ENCODE assay signal across 13 cellular contexts in genomic region chr21:45262616-45263015, GRCh38. TPM values are rescaled to one million over a fixed set of nuclear protein-coding genes. Genes with fewer than 3 reads are reported as not detected.
A peak's percentile ranks its signal among the peaks of the same experiment; 100 is the strongest.
DNase-seq lines count a peak whose midpoint lies in the region; ATAC-seq and TF ChIP-seq lines count a peak whose summit lies in the region.
"Had no signal": no experiment of that assay in that cellular context is flagged by ENCODE, and none has a peak within 500 bp of the region (broad histone marks: within the 10 kb centered on the region; RNA-seq: fewer than 3 reads in every experiment).

No MANE protein-coding gene starts in this region.

- POLR2A ChIA-PET in SK-N-SH (lab: Yijun Ruan, JAX) = interaction anchor here (0.6 kb wide), 1 partner anchor 114 kb away, joined by 4 read pairs; no protein-coding TSS in a partner anchor
- POLR2A ChIA-PET in CD4-positive, alpha-beta memory T cell (lab: Charles Lee; ENCODE audit: partially characterized antibody) = no interaction called here
- POLR2A ChIA-PET in GM10248 (lab: Yijun Ruan, JAX) = no interaction called here

- no peaks in the 10 kb centered on the region for H3K9me2 ChIP-seq in SK-N-SH

- no peak for TF ChIP-seq EP300 in SK-N-SH (IDR thresholded peaks at IDR 0.05; ENCODE audit: borderline replicate concordance in 1 of 2, low read depth in 1 of 2, low read length in 1 of 2)

- no peak overlapping the region for H3K9ac ChIP-seq in SK-N-SH

- H3K27ac Mint-ChIP-seq in CD4-positive, alpha-beta memory T cell = peak overlapping the region in 1 of 7 donors; percentile 56

- H3K4me1 ChIP-seq in SK-N-SH (ENCODE audit: control insufficient read depth in 1 of 2, insufficient read depth in 2 of 2, low read depth in 1 of 2, low read length in 1 of 2) (peaks cover 0 to 18% of the 10 kb centered on the region in 2 experiments; a peak in 1 of 4 replicates), spleen (peaks cover 0 to 16% (median 6%) of the 10 kb centered on the region in 6 donors)
- peaks cover 21% of the 10 kb centered on the region for H3K4me1 ChIP-seq in CD4-positive, alpha-beta memory T cell (ENCODE audit: insufficient read depth, low read length)

- peak; percentile 10 for DNase-seq in SK-N-SH
- DNase-seq in NCI-H2029 treated with DMSO at 0.1 percent for 48 hours (lab: John Stamatoyannopoulos, UW) = peak; percentile 35
- peak; percentile 44 for DNase-seq in fibroblast of gingiva (ENCODE audit: low read depth)
- DNase-seq in spleen = peak; percentile 70
- no peak for DNase-seq in CD4-positive, alpha-beta memory T cell
- no peak for DNase-seq in GM10248 (ENCODE audit: extremely low spot score)
- DNase-seq: NCI-H345 had no signal

- H3K27me3 Mint-ChIP-seq in CD4-positive, alpha-beta memory T cell = peaks cover 0 to 2% of the 10 kb centered on the region in 2 donors
- H3K27me3 Mint-ChIP-seq: activated naive CD4-positive, alpha-beta T cell treated with anti-CD3 and anti-CD28 coated beads, Interleukin-2, amount 50 U/mL, for 24 hours had no signal

- H3K4me3 ChIP-seq in SK-N-SH (ENCODE audit: low read depth in 2 of 2, low read length in 1 of 2) (no peak overlapping the region), spleen (no peak overlapping the region)
- H3K4me3 ChIP-seq in CD4-positive, alpha-beta memory T cell (ENCODE audit: low read length in 2 of 2) = no peak overlapping the region
- H3K4me3 ChIP-seq: SK-N-MC, upper lobe of left lung had no signal

- no peak for TF ChIP-seq POLR2A in spleen (IDR thresholded peaks at IDR 0.05)

- H3K36me3 Mint-ChIP-seq in CD4-positive, alpha-beta memory T cell = peaks cover 12 to 29% of the 10 kb centered on the region in 2 donors

- H3K4me3 Mint-ChIP-seq in CD4-positive, alpha-beta memory T cell = no peak overlapping the region
- H3K4me3 Mint-ChIP-seq: activated naive CD4-positive, alpha-beta T cell treated with anti-CD3 and anti-CD28 coated beads, Interleukin-2, amount 50 U/mL, for 24 hours had no signal

- TF ChIP-seq CTCF in SK-N-SH (IDR thresholded peaks at IDR 0.05) = no peak
- no peak for TF ChIP-seq CTCF in spleen (IDR thresholded peaks at IDR 0.05 in 8 of 11, conservative IDR thresholded peaks at IDR 0.05 in 3 of 11)
- TF ChIP-seq CTCF in GM10248 (IDR thresholded peaks at IDR 0.05; ENCODE audit: control extremely low read depth, extremely low read depth, low read depth, missing control alignments) = no peak

- peaks cover 0 to 3% (median 0%) of the 10 kb centered on the region in 8 donors for H3K9me3 Mint-ChIP-seq in CD4-positive, alpha-beta memory T cell
- H3K9me3 Mint-ChIP-seq: activated naive CD4-positive, alpha-beta T cell treated with anti-CD3 and anti-CD28 coated beads, Interleukin-2, amount 50 U/mL, for 24 hours; CD8-positive, alpha-beta memory T cell had no signal

- no peak overlapping the region for H2AFZ ChIP-seq in SK-N-SH (ENCODE audit: low read depth)

- peaks cover 0 to 46% of the 10 kb centered on the region in 2 experiments for H3K36me3 ChIP-seq in SK-N-SH (replicated peaks in 1 of 2; ENCODE audit: control insufficient read depth in 1 of 2, insufficient read depth in 2 of 2, low read length in 1 of 2)
- peaks cover 0 to 59% (median 42%) of the 10 kb centered on the region in 6 donors for H3K36me3 ChIP-seq in spleen
- peaks cover 30% of the 10 kb centered on the region for H3K36me3 ChIP-seq in CD4-positive, alpha-beta memory T cell (ENCODE audit: insufficient read depth, low read length)

- WGBS in SK-N-SH (ENCODE audit: low lambda C conversion rate) = 95% methylated on average over 11 of the region's 11 CpGs
- WGBS in spleen, 5 donors = 84 to 93% (median 89%) methylated on average over 11 of the region's 11 CpGs

- CTCF ChIA-PET in SK-N-SH (lab: Yijun Ruan, JAX) (interaction anchor here (0.8 to 2.2 kb wide), 3 partner anchors 46 to 124 kb away, joined by 3 to 11 read pairs (median 4); no protein-coding TSS in a partner anchor), GM10248 (lab: Yijun Ruan, JAX) (interaction anchor here (1.2 kb wide), 1 partner anchor 15 kb away, joined by 3 read pairs; no protein-coding TSS in a partner anchor)
- CTCF ChIA-PET in CD4-positive, alpha-beta memory T cell (lab: Charles Lee; ENCODE audit: partially characterized antibody) = no interaction called here

- no peaks in the 10 kb centered on the region for H3K79me2 ChIP-seq in SK-N-SH (ENCODE audit: insufficient read depth)

- H3K4me1 Mint-ChIP-seq in CD4-positive, alpha-beta memory T cell = peaks cover 13 to 22% (median 17%) of the 10 kb centered on the region in 4 donors

- no peak overlapping the region for H3K27ac ChIP-seq in SK-N-SH (ENCODE audit: low read depth in 2 of 2, low read length in 1 of 2)
- no peak overlapping the region for H3K27ac ChIP-seq in spleen
- no peak overlapping the region for H3K27ac ChIP-seq in CD4-positive, alpha-beta memory T cell (ENCODE audit: low read depth, low read length)
- H3K27ac ChIP-seq: SK-N-MC, upper lobe of left lung had no signal

- no peaks in the 10 kb centered on the region for H3K9me3 ChIP-seq in SK-N-SH
- no peaks in the 10 kb centered on the region for H3K9me3 ChIP-seq in spleen
- H3K9me3 ChIP-seq in CD4-positive, alpha-beta memory T cell (ENCODE audit: control insufficient read depth in 1 of 2, low read length in 2 of 2) = no peaks in the 10 kb centered on the region
- H3K9me3 ChIP-seq: upper lobe of left lung had no signal

- no peak for TF ChIP-seq RAD21 in SK-N-SH (IDR thresholded peaks at IDR 0.05; ENCODE audit: low read length)

- ATAC-seq in SK-N-SH treated with all-trans-retinoic acid at 6 μM for 48 hours = no peak
- no peak for ATAC-seq in GM19397 (IDR thresholded peaks at IDR 0.05; ENCODE audit: unreplicated experiment)

- no peak overlapping the region for H3K4me2 ChIP-seq in SK-N-SH

- intact Hi-C loops in spleen (cut with DNase I; ENCODE audit: low total_unique reads) = no loop called here
- intact Hi-C loops in CD4-positive, alpha-beta memory T cell (cut with micrococcal nuclease) = no loop called here

- H4K20me1 ChIP-seq in SK-N-SH (ENCODE audit: insufficient read depth) = 0 out of 2 replicates have a peak, but pooled peaks cover 14% of the 10 kb centered on the region

- H3K27me3 ChIP-seq in SK-N-SH (ENCODE audit: insufficient read depth) (no peaks in the 10 kb centered on the region), spleen (replicated peaks in 1 of 7) (peaks cover 0 to 5% (median 0%) of the 10 kb centered on the region in 7 donors)
- H3K27me3 ChIP-seq in CD4-positive, alpha-beta memory T cell (ENCODE audit: insufficient read depth, low read length) = no peaks in the 10 kb centered on the region
- H3K27me3 ChIP-seq: upper lobe of left lung had no signal

- peaks cover 3% of the 10 kb centered on the region for H3F3A ChIP-seq in SK-N-SH (replicated peaks; ENCODE audit: insufficient read depth)

TF ChIP-seq in SK-N-SH treated with all-trans-retinoic acid at 6 μM for 48 hours, 23 proteins besides CTCF, POLR2A, EP300 and RAD21:
- TF ChIP-seq, protein P1, sequence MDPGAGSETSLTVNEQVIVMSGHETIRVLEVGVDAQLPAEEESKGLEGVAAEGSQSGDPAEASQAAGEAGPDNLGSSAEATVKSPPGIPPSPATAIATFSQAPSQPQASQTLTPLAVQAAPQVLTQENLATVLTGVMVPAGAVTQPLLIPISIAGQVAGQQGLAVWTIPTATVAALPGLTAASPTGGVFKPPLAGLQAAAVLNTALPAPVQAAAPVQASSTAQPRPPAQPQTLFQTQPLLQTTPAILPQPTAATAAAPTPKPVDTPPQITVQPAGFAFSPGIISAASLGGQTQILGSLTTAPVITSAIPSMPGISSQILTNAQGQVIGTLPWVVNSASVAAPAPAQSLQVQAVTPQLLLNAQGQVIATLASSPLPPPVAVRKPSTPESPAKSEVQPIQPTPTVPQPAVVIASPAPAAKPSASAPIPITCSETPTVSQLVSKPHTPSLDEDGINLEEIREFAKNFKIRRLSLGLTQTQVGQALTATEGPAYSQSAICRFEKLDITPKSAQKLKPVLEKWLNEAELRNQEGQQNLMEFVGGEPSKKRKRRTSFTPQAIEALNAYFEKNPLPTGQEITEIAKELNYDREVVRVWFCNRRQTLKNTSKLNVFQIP (CRISPR knock-in tag; IDR thresholded peaks at IDR 0.05; ENCODE audit: borderline replicate concordance, low read depth) = no peak

RNA-seq across cellular contexts. Expression of gene POFUT2, which starts 25.1 kb away (rescaled TPM):
- 45.5 and 53.3 TPM in 2 replicates for polyA plus RNA-seq in SK-N-SH (2012; rRNA removed)
- 27.6 and 33.4 TPM in 2 replicates for polyA plus RNA-seq in SK-N-SH (2012; cell fraction: cytosol; rRNA removed)
- polyA plus RNA-seq in SK-N-SH (2012; cell fraction: nucleus; rRNA removed) = 208 and 214 TPM in 2 replicates
- total RNA-seq in spleen = 10 to 100 TPM; 24.1 to 37.0 (median 28.8) TPM
- 10 to 100 TPM; 10.5 to 23.2 (median 19.3) TPM for polyA plus RNA-seq in spleen
- total RNA-seq in CD4-positive, alpha-beta memory T cell = 10 to 100 TPM; 40.1 to 40.8 TPM
- polyA plus RNA-seq in CD4-positive, alpha-beta memory T cell = 1 to 10 TPM; 2.8 to 5.7 TPM

Comparison
In these comparisons a context has a peak if more than half of its experiments do, and no peak if none do; other contexts are left out.
1. DNase-seq: peak in SK-N-SH (single experiment), NCI-H2029 treated with DMSO at 0.1 percent for 48 hours (single experiment), fibroblast of gingiva (single experiment) and spleen (single experiment); none in CD4-positive, alpha-beta memory T cell (0 of 5) and GM10248 (single experiment).